ENCODE assay signal across 30 cellular contexts in genomic region chr6:90619221-90619620, GRCh38.
"Had no signal": no experiment of that assay in that cellular context is flagged by ENCODE, and none has a peak within 500 bp of the region (broad histone marks: within the 10 kb centered on the region; RNA-seq: fewer than 3 reads in every experiment).

No MANE protein-coding gene starts in this region.

- H3K27me3 ChIP-seq: body of pancreas had no signal

- H3K36me3 ChIP-seq: adrenal gland, brain microvascular endothelial cell, breast epithelium had no signal

- DNase-seq: activated B cell treated with CpG ODN at 0.5 μM for 24 hours; activated CD4-positive, alpha-beta memory T cell treated with anti-CD3 and anti-CD28 coated beads, Interleukin-2, amount 10 ng/mL, durations not matched to agents 7 days and 5 days; activated CD4-positive, alpha-beta T cell treated with anti-CD3 and anti-CD28 coated beads for 36 hours; activated CD4-positive, alpha-beta T cell treated with anti-CD3 and anti-CD28 coated beads for 48 hours; activated CD4-positive, alpha-beta T cell treated with anti-CD3 and anti-CD28 coated beads, Interleukin-2, amount 10 ng/mL, durations not matched to agents 7 days and 5 days; activated CD4-positive, alpha-beta T cell treated with anti-CD3 and anti-CD28 coated beads, Interleukin-2, amount 50 U/mL, for 48 hours; activated CD4-positive, CD25-positive, alpha-beta regulatory T cell treated with anti-CD3 and anti-CD28 coated beads, Interleukin-2, amount 50 U/mL, for 72 hours; activated CD8-positive, alpha-beta memory T cell treated with anti-CD3 and anti-CD28 coated beads for 24 hours; activated CD8-positive, alpha-beta memory T cell treated with anti-CD3 and anti-CD28 coated beads, Interleukin-2, amount 10 ng/mL, durations not matched to agents 7 days and 5 days; activated CD8-positive, alpha-beta memory T cell treated with anti-CD3 and anti-CD28 coated beads, Interleukin-2, amount 50 U/mL, for 48 hours; activated CD8-positive, alpha-beta T cell treated with anti-CD3 and anti-CD28 coated beads, Interleukin-2, amount 10 ng/mL, durations not matched to agents 7 days and 5 days; activated effector memory CD4-positive, alpha-beta T cell treated with anti-CD3 and anti-CD28 coated beads, Interleukin-2, amount 50 U/mL, for 16 hours; activated gamma-delta T cell treated with Interleukin-2 at 50 U/mL for 16 hours; activated naive CD4-positive, alpha-beta T cell; activated naive CD4-positive, alpha-beta T cell treated with anti-CD3 and anti-CD28 coated beads for 36 hours; activated naive CD4-positive, alpha-beta T cell treated with anti-CD3 and anti-CD28 coated beads, Interleukin-2, amount 50 U/mL, for 16 hours; activated naive CD8-positive, alpha-beta T cell treated with anti-CD3 and anti-CD28 coated beads for 36 hours; activated T-cell treated with anti-CD3 and anti-CD28 coated beads, Interleukin-2, amount 50 U/mL, for 24 hours; activated T-cell treated with anti-CD3 and anti-CD28 coated beads, Interleukin-2, amount 50 U/mL, for 48 hours; adrenal gland; amniotic stem cell; aorta; body of pancreas; brain microvascular endothelial cell; central memory CD4-positive, alpha-beta T cell; T-helper 2 cell; T-helper 9 cell had no signal

- H3K27ac ChIP-seq: adrenal gland, body of pancreas, brain microvascular endothelial cell, breast epithelium, VCaP had no signal

- H3K4me1 ChIP-seq: adrenal gland, body of pancreas, breast epithelium had no signal

- H3K9me3 ChIP-seq: adrenal gland, body of pancreas, breast epithelium had no signal

- H3K4me3 ChIP-seq: adrenal gland, body of pancreas, breast epithelium had no signal

- ATAC-seq: activated CD4-positive, alpha-beta T cell treated with anti-CD3 and anti-CD28 coated beads for 36 hours; activated CD8-positive, alpha-beta memory T cell treated with anti-CD3 and anti-CD28 coated beads, Interleukin-2, amount 10 ng/mL, durations not matched to agents 7 days and 5 days; activated CD8-positive, alpha-beta T cell treated with anti-CD3 and anti-CD28 coated beads, Interleukin-2, amount 10 ng/mL, durations not matched to agents 7 days and 5 days; activated naive CD4-positive, alpha-beta T cell treated with anti-CD3 and anti-CD28 coated beads, Interleukin-2, amount 50 U/mL, for 72 hours; body of pancreas had no signal
